Comparison of ENCODE assay signal across 18 cellular contexts in the genomic region with DNA sequence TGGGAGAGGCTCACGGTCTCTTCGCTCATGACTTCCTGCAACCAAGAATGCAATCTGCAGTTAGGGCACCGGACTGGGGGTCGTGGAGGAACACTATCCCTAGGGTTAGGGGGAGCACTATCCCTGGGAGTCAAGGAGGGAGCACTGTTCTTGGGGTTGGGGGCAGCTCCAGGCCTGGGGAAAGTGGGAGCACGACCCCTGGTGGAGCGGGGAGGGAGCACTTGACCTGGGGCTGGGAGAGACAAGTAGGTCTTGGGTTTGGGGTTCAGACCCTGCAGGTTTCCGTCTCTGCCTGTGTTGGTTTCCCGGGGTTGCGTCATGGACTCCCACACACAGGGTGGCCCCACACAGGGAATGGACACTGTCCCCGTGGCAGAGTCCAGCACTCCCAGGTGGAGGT.
DNase-seq lines count a peak whose midpoint lies in the region; TF ChIP-seq lines count a peak whose summit lies in the region.
"Had no signal": no experiment of that assay in that cellular context is flagged by ENCODE, and none has a peak within 500 bp of the region (broad histone marks: within the 10 kb centered on the region; RNA-seq: fewer than 3 reads in every experiment).

No MANE protein-coding gene starts in this region.

- H3K36me3 ChIP-seq in HEK293 (ENCODE audit: control insufficient read depth in 2 of 2, insufficient read depth in 1 of 2, low read length in 2 of 2) (no peaks in the 10 kb centered on the region), kidney epithelial cell (ENCODE audit: control insufficient read depth, insufficient read depth, low read length) (no peaks in the 10 kb centered on the region), SJCRH30 (no peaks in the 10 kb centered on the region)
- H3K36me3 ChIP-seq: colonic mucosa, esophagus squamous epithelium, MG63, pancreas, uterus had no signal

- POLR2A ChIA-PET in GM10248 (lab: Yijun Ruan, JAX) (no interaction called here), HEK293 (lab: Yijun Ruan, JAX) (no interaction called here)

- DNase-seq in GM10248 (ENCODE audit: extremely low spot score), result no peak
- DNase-seq in astrocyte of the spinal cord (ENCODE audit: low read depth, low spot score), result no peak
- no peak for DNase-seq in kidney epithelial cell (ENCODE audit: low read depth)
- DNase-seq in stimulated activated CD4-positive, alpha-beta T cell treated with anti-CD3 and anti-CD28 coated beads, Interleukin-4, amount 100 ng/mL, for 1 hour, result no peak
- DNase-seq in glomerular visceral epithelial cell (ENCODE audit: extremely low spot score), result no peak
- DNase-seq in SJCRH30, result no peak
- DNase-seq: activated CD4-positive, alpha-beta T cell treated with anti-CD3 and anti-CD28 coated beads for 48 hours; CD8-positive, alpha-beta T cell; colonic mucosa; esophagus squamous epithelium; hippocampal formation; MG63; NCI-H748 treated with DMSO at 0.1 percent for 48 hours; stimulated activated CD4-positive, alpha-beta T cell treated with anti-CD3 and anti-CD28 coated beads, Interleukin-12 subunit alpha, Interleukin-12 subunit beta, amount 100 ng/mL, for 4 hours; stimulated activated naive CD8-positive, alpha-beta T cell treated with anti-CD3 and anti-CD28 coated beads, Interleukin-15, amount 100 ng/mL, for 72 hours; uterus had no signal

- H3K4me1 ChIP-seq in HEK293 (ENCODE audit: control insufficient read depth, insufficient read depth, low read length) (no peaks in the 10 kb centered on the region), SJCRH30 (peaks cover 7% of the 10 kb centered on the region)
- H3K4me1 ChIP-seq: colonic mucosa, pancreas, uterus had no signal

- peaks cover 4% of the 10 kb centered on the region for H3K27me3 ChIP-seq in kidney epithelial cell (ENCODE audit: control insufficient read depth, insufficient read depth, low read length)
- H3K27me3 ChIP-seq in SJCRH30, result 0 out of 2 replicates have a peak, but pooled peaks cover 4% of the 10 kb centered on the region
- H3K27me3 ChIP-seq: colonic mucosa, MG63, pancreas, uterus had no signal

- TF ChIP-seq CTCF in GM10248 (IDR thresholded peaks at IDR 0.05; ENCODE audit: control extremely low read depth, extremely low read depth, low read depth, missing control alignments) (peak; percentile 19), HEK293 (tag by site-specific recombination; IDR thresholded peaks at IDR 0.05) (peak; percentile 6; the same call in 1 of the 2 replicates), astrocyte of the spinal cord (IDR thresholded peaks at IDR 0.05; ENCODE audit: low read depth, low read length) (peak; percentile 26), kidney epithelial cell (IDR thresholded peaks at IDR 0.05; ENCODE audit: insufficient read depth, low read length, poor library complexity, severe bottlenecking) (peak; percentile 31)

- in situ Hi-C loops in astrocyte of the spinal cord (cut with HindIII; ENCODE audit: low sequenced_read_pairs), result no loop called here

- H3K27ac ChIP-seq in HEK293 (ENCODE audit: extremely low read depth, low read depth, low read length), result no peak overlapping the region
- H3K27ac ChIP-seq in SJCRH30, result no peak overlapping the region
- H3K27ac ChIP-seq: colonic mucosa, esophagus squamous epithelium, pancreas, uterus had no signal

- no peaks in the 10 kb centered on the region for H3K9me3 ChIP-seq in HEK293 (ENCODE audit: control insufficient read depth, insufficient read depth, low read depth, low read length)
- H3K9me3 ChIP-seq in SJCRH30 (replicated peaks), result no peaks in the 10 kb centered on the region
- H3K9me3 ChIP-seq: colonic mucosa, esophagus squamous epithelium, MG63, pancreas, uterus had no signal

- CTCF ChIA-PET in GM10248 (lab: Yijun Ruan, JAX) (interaction anchor here (0.6 to 2.8 kb wide), 5 partner anchors 9 to 832 kb away, joined by 3 to 14 read pairs (median 4); no protein-coding TSS in a partner anchor), HEK293 (lab: Yijun Ruan, JAX) (interaction anchor here (0.7 to 3.3 kb wide), 17 partner anchors 33 to 999 kb away, joined by 3 to 18 read pairs (median 3); no protein-coding TSS in a partner anchor)

- H3K4me3 ChIP-seq in HEK293 (ENCODE audit: low read depth, low read length) (no peak overlapping the region), astrocyte of the spinal cord (ENCODE audit: low read depth, low read length) (no peak overlapping the region), kidney epithelial cell (ENCODE audit: low read depth, low read length) (no peak overlapping the region), SJCRH30 (no peak overlapping the region)
- H3K4me3 ChIP-seq: colonic mucosa, esophagus squamous epithelium, MG63, pancreas, uterus had no signal

TF ChIP-seq in HEK293, 187 proteins besides CTCF, POLR2A, EP300 and RAD21:
- no peak for TF ChIP-seq ZNF292 (tag by site-specific recombination; IDR thresholded peaks at IDR 0.05; ENCODE audit: borderline replicate concordance, low read depth)
- no peak for TF ChIP-seq FEZF1 (tag by site-specific recombination; IDR thresholded peaks at IDR 0.05)
- TF ChIP-seq ZNF146 (tag by site-specific recombination; IDR thresholded peaks at IDR 0.05), result no peak
- TF ChIP-seq ZNF211 (tag by site-specific recombination; IDR thresholded peaks at IDR 0.05; ENCODE audit: low read depth), result no peak
- TF ChIP-seq ZNF350 (tag by site-specific recombination; IDR thresholded peaks at IDR 0.05), result no peak
- no peak for TF ChIP-seq ZNF174 (tag by site-specific recombination; IDR thresholded peaks at IDR 0.05)
- no peak for TF ChIP-seq SALL2 (tag by site-specific recombination; IDR thresholded peaks at IDR 0.05; ENCODE audit: borderline replicate concordance)
- no peak for TF ChIP-seq ZNF555 (tag by site-specific recombination; conservative IDR thresholded peaks at IDR 0.05)
